Comparison of ENCODE assay signal across 9 cellular contexts in the genomic region with DNA sequence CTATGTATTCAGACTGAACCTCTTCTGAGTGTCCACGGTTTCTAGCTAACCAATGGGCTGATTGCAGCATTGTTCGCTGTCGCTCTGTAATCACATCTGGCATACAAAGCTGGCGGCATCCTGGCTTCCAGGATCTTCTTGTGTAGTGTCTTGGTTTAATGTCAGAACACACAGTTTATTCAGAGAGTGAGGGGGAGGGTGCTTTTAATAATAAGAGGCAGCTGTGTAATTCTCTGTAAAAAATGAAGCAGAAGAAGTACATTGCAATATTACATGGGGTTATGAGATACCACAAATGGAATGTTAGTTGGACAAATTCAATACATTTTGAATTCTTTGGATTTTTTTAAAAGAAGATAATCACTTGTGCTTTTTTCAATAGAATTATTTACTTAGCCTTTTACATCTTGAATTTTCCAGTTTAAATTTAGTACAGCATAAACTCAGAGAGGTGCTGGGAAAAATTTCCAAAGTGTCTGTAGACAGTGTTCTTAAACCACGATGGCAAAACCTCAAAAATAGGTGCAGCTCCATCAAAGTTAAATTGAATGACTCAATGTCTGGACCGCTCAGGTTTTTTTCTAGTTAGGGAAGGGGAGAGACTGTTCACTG.
DNase-seq lines count a peak whose midpoint lies in the region; ATAC-seq lines count a peak whose summit lies in the region.
"Had no signal": no experiment of that assay in that cellular context is flagged by ENCODE, and none has a peak within 500 bp of the region (broad histone marks: within the 10 kb centered on the region; RNA-seq: fewer than 3 reads in every experiment).

No MANE protein-coding gene starts in this region.

- peak; percentile 56 for ATAC-seq in Right ventricle myocardium inferior
- peak; percentile 21 for ATAC-seq in left lobe of liver
- ATAC-seq in HG02885 (IDR thresholded peaks at IDR 0.05; ENCODE audit: poor library complexity, unreplicated experiment) = no peak
- no peak for ATAC-seq in GM21717 (IDR thresholded peaks at IDR 0.05; ENCODE audit: unreplicated experiment)
- ATAC-seq in GM18498 (IDR thresholded peaks at IDR 0.05; ENCODE audit: unreplicated experiment) = no peak

- intact Hi-C loops in Right ventricle myocardium inferior (cut with DNase I) (no loop called here), cardiac septum (cut with DNase I) (no loop called here)

- DNase-seq in Right ventricle myocardium inferior (ENCODE audit: missing footprints) (no peak), cardiac septum (ENCODE audit: low spot score) (no peak), dedifferentiated amniotic fluid mesenchymal stem cell (ENCODE audit: extremely low spot score) (peak; percentile 92), left lobe of liver (ENCODE audit: low spot score) (no peak)
- DNase-seq in activated CD4-positive, alpha-beta T cell treated with anti-CD3 and anti-CD28 coated beads, Interleukin-2, amount 50 U/mL, for 48 hours = no peak
- DNase-seq: activated CD8-positive, alpha-beta memory T cell treated with anti-CD3 and anti-CD28 coated beads for 24 hours had no signal

Comparison
In these comparisons a context has a peak if more than half of its experiments do, and no peak if none do; other contexts are left out.
1. ATAC-seq: peak in Right ventricle myocardium inferior (single experiment) and left lobe of liver (single experiment); none in HG02885 (single experiment), GM21717 (single experiment) and GM18498 (single experiment).